Comparison of ENCODE assay signal across 1 cellular context in the genomic region with DNA sequence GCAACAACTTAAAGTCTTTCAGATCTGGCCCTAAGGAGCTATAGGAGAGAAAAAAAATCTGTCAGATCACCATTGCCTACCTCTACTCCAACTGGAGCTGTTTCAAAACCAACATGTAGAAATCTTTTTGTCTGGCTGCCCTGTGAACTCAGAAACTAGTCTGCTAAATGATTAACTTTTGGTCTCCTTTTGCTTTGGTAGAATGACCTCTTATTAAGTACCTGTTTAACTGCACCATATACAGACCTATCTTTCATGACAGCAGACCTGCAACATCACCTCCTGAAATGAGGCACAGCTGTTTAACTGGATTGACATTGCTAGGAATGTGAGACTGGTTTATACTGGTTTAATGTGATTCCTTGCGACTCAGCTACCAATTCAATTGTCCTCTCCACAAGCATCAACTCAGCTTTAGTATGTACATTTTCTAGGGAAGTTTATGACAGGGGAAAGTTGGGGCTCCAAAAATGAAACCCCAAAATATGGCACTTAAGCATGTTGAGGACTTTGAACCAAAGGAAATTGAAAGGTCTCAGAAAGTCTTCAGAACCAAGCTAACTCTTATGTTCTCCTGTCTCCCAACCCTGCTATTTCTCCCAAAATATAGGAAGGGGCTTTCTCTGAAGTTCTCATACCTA.
TF ChIP-seq lines count a peak whose summit lies in the region.

No MANE protein-coding gene starts in this region.

TF ChIP-seq in liver, 16 proteins besides CTCF, POLR2A, EP300 and RAD21 (continued from another document):
- TF ChIP-seq, protein P1, sequence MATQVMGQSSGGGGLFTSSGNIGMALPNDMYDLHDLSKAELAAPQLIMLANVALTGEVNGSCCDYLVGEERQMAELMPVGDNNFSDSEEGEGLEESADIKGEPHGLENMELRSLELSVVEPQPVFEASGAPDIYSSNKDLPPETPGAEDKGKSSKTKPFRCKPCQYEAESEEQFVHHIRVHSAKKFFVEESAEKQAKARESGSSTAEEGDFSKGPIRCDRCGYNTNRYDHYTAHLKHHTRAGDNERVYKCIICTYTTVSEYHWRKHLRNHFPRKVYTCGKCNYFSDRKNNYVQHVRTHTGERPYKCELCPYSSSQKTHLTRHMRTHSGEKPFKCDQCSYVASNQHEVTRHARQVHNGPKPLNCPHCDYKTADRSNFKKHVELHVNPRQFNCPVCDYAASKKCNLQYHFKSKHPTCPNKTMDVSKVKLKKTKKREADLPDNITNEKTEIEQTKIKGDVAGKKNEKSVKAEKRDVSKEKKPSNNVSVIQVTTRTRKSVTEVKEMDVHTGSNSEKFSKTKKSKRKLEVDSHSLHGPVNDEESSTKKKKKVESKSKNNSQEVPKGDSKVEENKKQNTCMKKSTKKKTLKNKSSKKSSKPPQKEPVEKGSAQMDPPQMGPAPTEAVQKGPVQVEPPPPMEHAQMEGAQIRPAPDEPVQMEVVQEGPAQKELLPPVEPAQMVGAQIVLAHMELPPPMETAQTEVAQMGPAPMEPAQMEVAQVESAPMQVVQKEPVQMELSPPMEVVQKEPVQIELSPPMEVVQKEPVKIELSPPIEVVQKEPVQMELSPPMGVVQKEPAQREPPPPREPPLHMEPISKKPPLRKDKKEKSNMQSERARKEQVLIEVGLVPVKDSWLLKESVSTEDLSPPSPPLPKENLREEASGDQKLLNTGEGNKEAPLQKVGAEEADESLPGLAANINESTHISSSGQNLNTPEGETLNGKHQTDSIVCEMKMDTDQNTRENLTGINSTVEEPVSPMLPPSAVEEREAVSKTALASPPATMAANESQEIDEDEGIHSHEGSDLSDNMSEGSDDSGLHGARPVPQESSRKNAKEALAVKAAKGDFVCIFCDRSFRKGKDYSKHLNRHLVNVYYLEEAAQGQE (IDR thresholded peaks at IDR 0.05) = peak; percentile 13
- TF ChIP-seq TAF1 (conservative IDR thresholded peaks at IDR 0.05) = peak; percentile 96
- TF ChIP-seq HNF4G (IDR thresholded peaks at IDR 0.05) = peak; percentile 16
- TF ChIP-seq, protein P2, sequence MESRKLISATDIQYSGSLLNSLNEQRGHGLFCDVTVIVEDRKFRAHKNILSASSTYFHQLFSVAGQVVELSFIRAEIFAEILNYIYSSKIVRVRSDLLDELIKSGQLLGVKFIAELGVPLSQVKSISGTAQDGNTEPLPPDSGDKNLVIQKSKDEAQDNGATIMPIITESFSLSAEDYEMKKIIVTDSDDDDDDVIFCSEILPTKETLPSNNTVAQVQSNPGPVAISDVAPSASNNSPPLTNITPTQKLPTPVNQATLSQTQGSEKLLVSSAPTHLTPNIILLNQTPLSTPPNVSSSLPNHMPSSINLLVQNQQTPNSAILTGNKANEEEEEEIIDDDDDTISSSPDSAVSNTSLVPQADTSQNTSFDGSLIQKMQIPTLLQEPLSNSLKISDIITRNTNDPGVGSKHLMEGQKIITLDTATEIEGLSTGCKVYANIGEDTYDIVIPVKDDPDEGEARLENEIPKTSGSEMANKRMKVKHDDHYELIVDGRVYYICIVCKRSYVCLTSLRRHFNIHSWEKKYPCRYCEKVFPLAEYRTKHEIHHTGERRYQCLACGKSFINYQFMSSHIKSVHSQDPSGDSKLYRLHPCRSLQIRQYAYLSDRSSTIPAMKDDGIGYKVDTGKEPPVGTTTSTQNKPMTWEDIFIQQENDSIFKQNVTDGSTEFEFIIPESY (IDR thresholded peaks at IDR 0.05) = no peak
- peak; percentile 36 for TF ChIP-seq YY1 (IDR thresholded peaks at IDR 0.05)
- no peak for TF ChIP-seq NR2F2 (IDR thresholded peaks at IDR 0.05)
- peak; percentile 41 for TF ChIP-seq FOXA2 (IDR thresholded peaks at IDR 0.05)
- no peak for TF ChIP-seq GABPA (IDR thresholded peaks at IDR 0.05 in 1 of 2, conservative IDR thresholded peaks at IDR 0.05 in 1 of 2)
- no peak for TF ChIP-seq EGR1 (IDR thresholded peaks at IDR 0.05; ENCODE audit: low read depth in 2 of 2)
- TF ChIP-seq MAX (IDR thresholded peaks at IDR 0.05) = no peak
